14 cellular contexts compared by ENCODE assay signal in the genomic region with DNA sequence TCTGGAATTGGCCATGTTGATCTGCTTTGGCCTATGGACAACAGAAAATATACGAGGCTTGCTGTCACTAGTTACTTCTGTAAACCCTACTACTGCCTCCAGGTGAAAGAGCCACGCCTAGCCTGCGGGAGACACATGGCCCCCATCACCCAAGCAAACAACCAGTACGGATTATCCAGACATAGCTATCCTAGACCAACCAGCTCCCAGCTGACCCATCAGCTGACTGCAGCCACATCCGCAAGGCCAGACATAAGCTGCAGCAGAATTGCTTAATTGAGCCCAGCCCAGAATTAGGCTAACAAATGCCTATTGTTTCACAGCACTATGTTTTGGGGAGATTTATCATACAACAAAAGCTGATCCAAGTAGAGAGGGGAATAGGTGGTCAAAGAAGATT. TPM values are rescaled to one million over a fixed set of nuclear protein-coding genes. Genes with fewer than 3 reads are reported as not detected.
DNase-seq lines count a peak whose midpoint lies in the region; ATAC-seq and TF ChIP-seq lines count a peak whose summit lies in the region.
"Had no signal": no experiment of that assay in that cellular context is flagged by ENCODE, and none has a peak within 500 bp of the region (broad histone marks: within the 10 kb centered on the region; RNA-seq: fewer than 3 reads in every experiment).

No MANE protein-coding gene starts in this region.

- ATAC-seq in Panc1 (peak; percentile 43; the same call in 1 of the 2 replicates), esophagus mucosa (peak; percentile 53), body of pancreas (no peak), HG03097 (IDR thresholded peaks at IDR 0.05; ENCODE audit: low FRiP score, unreplicated experiment) (no peak)
- ATAC-seq: T-cell had no signal

- POLR2A ChIA-PET in Panc1 (lab: Charles Lee) = no interaction called here

- WGBS in body of pancreas, 2 donors = 93 to 96% methylated on average over 5 of the region's 5 CpGs

- no peaks in the 10 kb centered on the region for H3K36me3 ChIP-seq in Panc1 (ENCODE audit: control insufficient read depth, insufficient read depth, low read length)
- H3K36me3 ChIP-seq in neural progenitor cell = no peaks in the 10 kb centered on the region
- H3K36me3 ChIP-seq in body of pancreas (replicated peaks in 1 of 2; ENCODE audit: insufficient read depth in 1 of 2, low read depth in 2 of 2) = no peaks in the 10 kb centered on the region
- H3K36me3 ChIP-seq: suprapubic skin had no signal

- TF ChIP-seq CTCF in Panc1 (IDR thresholded peaks at IDR 0.05) (no peak), neural progenitor cell (IDR thresholded peaks at IDR 0.05) (no peak), body of pancreas (IDR thresholded peaks at IDR 0.05) (no peak)

- CTCF ChIA-PET in Panc1 (lab: Charles Lee) = no interaction called here

- peak; percentile 26 for DNase-seq in COR-L47 (lab: John Stamatoyannopoulos, UW)
- DNase-seq in Panc1 (ENCODE audit: low read depth, low spot score) = no peak
- DNase-seq in neural progenitor cell (ENCODE audit: low spot score) = peak; percentile 23
- no peak for DNase-seq in NCI-H1694 treated with DMSO at 0.1 percent for 48 hours (lab: John Stamatoyannopoulos, UW)
- DNase-seq in NCI-H2227 (lab: John Stamatoyannopoulos, UW; ENCODE audit: unreplicated experiment) = no peak
- no peak for DNase-seq in body of pancreas
- DNase-seq: activated CD4-positive, alpha-beta T cell treated with anti-CD3 and anti-CD28 coated beads, Interleukin-2, amount 50 U/mL, for 4 hours; activated naive CD8-positive, alpha-beta T cell treated with anti-CD3 and anti-CD28 coated beads, Interleukin-2, amount 10 ng/mL, durations not matched to agents 7 days and 5 days; activated T-cell treated with anti-CD3 and anti-CD28 coated beads, Interleukin-2, amount 50 U/mL, for 1 hour; stimulated activated CD4-positive, alpha-beta T cell treated with anti-CD3 and anti-CD28 coated beads, Interleukin-2, amount 100 ng/mL, for 48 hours; T-cell had no signal

- H3K79me2 ChIP-seq in neural progenitor cell (ENCODE audit: low read depth) = peaks cover 36% of the 10 kb centered on the region

- H3K4me1 Mint-ChIP-seq in neural progenitor cell = peaks cover 3% of the 10 kb centered on the region

- H3K27me3 ChIP-seq in Panc1 (ENCODE audit: control insufficient read depth, insufficient read depth, low read length) (no peaks in the 10 kb centered on the region), neural progenitor cell (no peaks in the 10 kb centered on the region), body of pancreas (no peaks in the 10 kb centered on the region)
- H3K27me3 ChIP-seq: suprapubic skin had no signal

- H3K4me2 ChIP-seq in neural progenitor cell = no peak overlapping the region

- H3K9ac ChIP-seq in neural progenitor cell = no peak overlapping the region

- no peak overlapping the region for H2AFZ ChIP-seq in neural progenitor cell (replicated peaks)

- H3K9me3 ChIP-seq in Panc1 (ENCODE audit: control insufficient read depth, insufficient read depth, low read depth, low read length) (no peaks in the 10 kb centered on the region), neural progenitor cell (ENCODE audit: low read depth) (no peaks in the 10 kb centered on the region), body of pancreas (no peaks in the 10 kb centered on the region)
- H3K9me3 ChIP-seq: suprapubic skin had no signal

- intact Hi-C loops in Panc1 (cut with micrococcal nuclease; ENCODE audit: unreplicated experiment) (no loop called here), body of pancreas (cut with DNase I) (no loop called here)

- no peaks in the 10 kb centered on the region for H3K9me3 Mint-ChIP-seq in neural progenitor cell
- H3K9me3 Mint-ChIP-seq: activated naive CD8-positive, alpha-beta T cell treated with anti-CD3 and anti-CD28 coated beads, Interleukin-2, amount 10 ng/mL, durations not matched to agents 7 days and 5 days; T-cell had no signal

- BruUV-seq in Panc1 (replicated peaks; lab: Mats Ljungman, UMichigan) = TSS peak; percentile 28

- peaks cover 8% of the 10 kb centered on the region for H3F3A ChIP-seq in neural progenitor cell (ENCODE audit: low read depth)

- H3K4me3 Mint-ChIP-seq in neural progenitor cell = no peak overlapping the region
- H3K4me3 Mint-ChIP-seq: activated naive CD8-positive, alpha-beta T cell treated with anti-CD3 and anti-CD28 coated beads, Interleukin-2, amount 10 ng/mL, durations not matched to agents 7 days and 5 days; T-cell had no signal

- H3K27ac ChIP-seq in Panc1 (ENCODE audit: low read length) (0 out of 2 replicates have a peak overlapping the region, but pooled peaks have one; percentile 2), neural progenitor cell (no peak overlapping the region), body of pancreas (no peak overlapping the region)
- H3K27ac ChIP-seq: suprapubic skin had no signal

- no peak overlapping the region for H3K4me3 ChIP-seq in Panc1 (ENCODE audit: low read depth in 2 of 2, low read length in 2 of 2)
- H3K4me3 ChIP-seq in neural progenitor cell = no peak overlapping the region
- H3K4me3 ChIP-seq in body of pancreas = no peak overlapping the region
- H3K4me3 ChIP-seq: suprapubic skin had no signal

- in situ Hi-C loops in Panc1 (cut with HindIII; ENCODE audit: low pct_unique_long_range_greater_than_20kb, low sequenced_read_pairs) = no loop called here

- H3K4me1 ChIP-seq in Panc1 (ENCODE audit: control insufficient read depth, insufficient read depth, low read length) (peaks cover 42% of the 10 kb centered on the region), neural progenitor cell (no peaks in the 10 kb centered on the region), body of pancreas (no peaks in the 10 kb centered on the region)

- no peaks in the 10 kb centered on the region for H3K27me3 Mint-ChIP-seq in neural progenitor cell (ENCODE audit: insufficient read depth, low read depth)
- H3K27me3 Mint-ChIP-seq: activated naive CD8-positive, alpha-beta T cell treated with anti-CD3 and anti-CD28 coated beads, Interleukin-2, amount 10 ng/mL, durations not matched to agents 7 days and 5 days; T-cell had no signal

- peaks cover 9% of the 10 kb centered on the region for H3K36me3 Mint-ChIP-seq in neural progenitor cell
- H3K36me3 Mint-ChIP-seq: T-cell had no signal

- TF ChIP-seq POLR2A in body of pancreas (IDR thresholded peaks at IDR 0.05) = no peak

- no peak overlapping the region for H3K27ac Mint-ChIP-seq in neural progenitor cell
- H3K27ac Mint-ChIP-seq: T-cell had no signal

- H4K20me1 ChIP-seq in neural progenitor cell (ENCODE audit: low read depth) = peaks cover 50% of the 10 kb centered on the region

RNA-seq across cellular contexts. Expression of gene REV3L, which starts 13.5 kb away (rescaled TPM):
- total RNA-seq in Panc1 (2021; ENCODE audit: unreplicated experiment) = 44.8 TPM
- polyA plus RNA-seq in Panc1 (2012; ENCODE audit: insufficient read length) = 13.6 TPM
- total RNA-seq in esophagus mucosa = 17.7 TPM
- 14.0 and 23.5 TPM in 2 replicates for total RNA-seq in neural progenitor cell (ENCODE audit: low replicate concordance)
- 10 to 100 TPM; 28.3 to 29.7 TPM for total RNA-seq in body of pancreas

Comparison
In these comparisons a context has a peak if more than half of its experiments do, and no peak if none do; other contexts are left out.
1. DNase-seq: peak in COR-L47 (single experiment) and neural progenitor cell (single experiment); none in Panc1 (single experiment), NCI-H1694 treated with DMSO at 0.1 percent for 48 hours (single experiment), NCI-H2227 (single experiment) and body of pancreas (0 of 4).
2. ATAC-seq: peak in Panc1 (single experiment) and esophagus mucosa (single experiment); none in body of pancreas (single experiment) and HG03097 (single experiment).